8 cellular contexts compared by ENCODE assay signal in the genomic region with DNA sequence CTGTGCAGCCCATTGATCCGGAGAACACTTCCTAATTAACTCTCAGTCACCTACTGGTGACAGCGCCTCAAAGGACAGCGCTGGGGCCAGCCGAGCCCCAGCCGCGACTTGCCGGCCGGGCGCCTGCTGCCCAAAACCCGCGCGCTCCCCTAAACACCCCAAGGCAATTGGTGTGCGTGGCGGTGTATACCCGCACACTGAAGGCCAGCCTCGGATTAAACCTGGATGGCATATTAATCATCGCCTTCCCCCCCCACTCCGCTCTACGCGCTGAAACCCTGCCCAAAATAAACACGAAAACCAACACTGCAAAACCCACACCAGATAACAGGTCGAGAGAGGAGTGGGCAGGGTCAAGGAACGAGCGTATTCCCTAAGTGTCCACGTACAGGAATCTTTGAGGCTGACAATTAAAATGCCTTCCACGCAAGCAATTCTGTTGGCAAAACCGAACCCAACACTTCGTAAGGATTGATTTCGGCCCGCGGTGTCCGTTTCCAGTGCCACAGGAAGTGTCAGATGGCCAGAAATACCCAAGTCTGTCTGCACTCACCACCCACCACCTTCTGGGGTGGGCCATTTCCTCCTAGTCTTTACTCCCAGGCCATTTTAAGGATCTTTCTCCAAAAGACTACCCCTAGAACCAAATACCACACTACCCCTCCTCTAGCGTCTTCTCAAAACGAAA. TPM values are rescaled to one million over a fixed set of nuclear protein-coding genes. Genes with fewer than 3 reads are reported as not detected.
A peak's percentile ranks its signal among the peaks of the same experiment; 100 is the strongest.
DNase-seq lines count a peak whose midpoint lies in the region.

No MANE protein-coding gene starts in this region.

- peak overlapping the region; percentile 81 for H3K4me3 Mint-ChIP-seq in activated naive CD4-positive, alpha-beta T cell treated with anti-CD3 and anti-CD28 coated beads, Interleukin-2, amount 10 ng/mL, durations not matched to agents 7 days and 5 days
- H3K4me3 Mint-ChIP-seq in activated naive CD8-positive, alpha-beta T cell = peak overlapping the region; percentile 88

- H3K36me3 Mint-ChIP-seq in activated naive CD4-positive, alpha-beta T cell treated with anti-CD3 and anti-CD28 coated beads, Interleukin-2, amount 10 ng/mL, durations not matched to agents 7 days and 5 days = peaks cover 21% of the 10 kb centered on the region
- H3K36me3 Mint-ChIP-seq in activated naive CD8-positive, alpha-beta T cell = no peaks in the 10 kb centered on the region

- DNase-seq in activated naive CD4-positive, alpha-beta T cell treated with anti-CD3 and anti-CD28 coated beads, Interleukin-2, amount 10 ng/mL, durations not matched to agents 7 days and 5 days = no peak
- DNase-seq in activated naive CD4-positive, alpha-beta T cell treated with Interleukin-2 at 50 U/mL for 16 hours = no peak
- DNase-seq in kidney tubule cell (ENCODE audit: low spot score) = peak; percentile 18
- DNase-seq in SIG-M5 (lab: John Stamatoyannopoulos, UW) = no peak
- DNase-seq in NCI-H2081 treated with DMSO at 0.1 percent for 48 hours (lab: John Stamatoyannopoulos, UW) = no peak
- no peak for DNase-seq in activated CD4-positive, alpha-beta T cell treated with anti-CD3 and anti-CD28 coated beads, Interleukin-2, amount 50 U/mL, for 4 hours

- H3K4me1 ChIP-seq in thymus (ENCODE audit: control insufficient read depth, insufficient read depth, low read length) = peaks cover 22% of the 10 kb centered on the region

- H3K27me3 Mint-ChIP-seq in activated naive CD4-positive, alpha-beta T cell treated with anti-CD3 and anti-CD28 coated beads, Interleukin-2, amount 10 ng/mL, durations not matched to agents 7 days and 5 days = no peaks in the 10 kb centered on the region
- no peaks in the 10 kb centered on the region for H3K27me3 Mint-ChIP-seq in activated naive CD8-positive, alpha-beta T cell

- no peaks in the 10 kb centered on the region for H3K9me3 ChIP-seq in thymus (ENCODE audit: control insufficient read depth)

- H3K36me3 ChIP-seq in thymus (ENCODE audit: control insufficient read depth, insufficient read depth) = no peaks in the 10 kb centered on the region

- H3K4me3 ChIP-seq in thymus (ENCODE audit: low read length) = peak overlapping the region; percentile 77

- H3K4me1 Mint-ChIP-seq in activated naive CD4-positive, alpha-beta T cell treated with anti-CD3 and anti-CD28 coated beads, Interleukin-2, amount 10 ng/mL, durations not matched to agents 7 days and 5 days = peaks cover 34% of the 10 kb centered on the region
- H3K4me1 Mint-ChIP-seq in activated naive CD8-positive, alpha-beta T cell (ENCODE audit: low read depth) = peaks cover 39% of the 10 kb centered on the region

- H3K27me3 ChIP-seq in thymus (ENCODE audit: control insufficient read depth, insufficient read depth) = no peaks in the 10 kb centered on the region

- WGBS in thymus = 2% methylated on average over 34 of the region's 34 CpGs

- H3K27ac Mint-ChIP-seq in activated naive CD4-positive, alpha-beta T cell treated with anti-CD3 and anti-CD28 coated beads, Interleukin-2, amount 10 ng/mL, durations not matched to agents 7 days and 5 days = peak overlapping the region; percentile 83
- peak overlapping the region; percentile 82 for H3K27ac Mint-ChIP-seq in activated naive CD8-positive, alpha-beta T cell

- CTCF ChIA-PET in activated naive CD4-positive, alpha-beta T cell treated with anti-CD3 and anti-CD28 coated beads, Interleukin-2, amount 10 ng/mL, durations not matched to agents 7 days and 5 days (lab: Charles Lee) = no interaction called here

- no peaks in the 10 kb centered on the region for H3K9me3 Mint-ChIP-seq in activated naive CD4-positive, alpha-beta T cell treated with anti-CD3 and anti-CD28 coated beads, Interleukin-2, amount 10 ng/mL, durations not matched to agents 7 days and 5 days
- no peaks in the 10 kb centered on the region for H3K9me3 Mint-ChIP-seq in activated naive CD8-positive, alpha-beta T cell (ENCODE audit: low read depth)

- peak overlapping the region; percentile 65 for H3K27ac ChIP-seq in thymus (ENCODE audit: low read depth)

RNA-seq across cellular contexts. Expression of gene BCOR, which starts 2.7 kb away (rescaled TPM):
- 24.4 TPM for polyA plus RNA-seq in thymus
